Comparison of ENCODE assay signal across 21 cellular contexts in the genomic region with DNA sequence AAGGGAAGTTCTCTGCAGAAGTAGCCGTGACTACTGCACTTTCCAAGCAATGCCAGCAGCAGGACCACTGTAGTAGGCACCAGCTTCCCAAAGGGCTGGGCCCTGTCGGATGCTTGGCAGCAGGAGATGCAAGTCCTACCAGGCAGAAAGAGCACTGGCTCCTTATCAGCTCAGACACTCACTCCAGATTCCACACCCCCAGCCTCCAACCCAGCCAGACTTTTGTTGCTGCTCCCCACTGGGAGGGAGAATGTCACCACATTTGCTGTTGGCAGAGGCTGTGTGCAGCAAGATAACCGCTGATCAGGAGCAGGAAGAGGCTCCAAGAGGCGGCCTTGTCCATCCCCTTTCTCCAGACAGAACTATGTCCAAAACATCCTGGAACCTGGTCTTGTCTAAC.
DNase-seq lines count a peak whose midpoint lies in the region; ATAC-seq, FAIRE-seq and TF ChIP-seq lines count a peak whose summit lies in the region.
"Had no signal": no experiment of that assay in that cellular context is flagged by ENCODE, and none has a peak within 500 bp of the region (broad histone marks: within the 10 kb centered on the region; RNA-seq: fewer than 3 reads in every experiment).

No MANE protein-coding gene starts in this region.

- H2AFZ ChIP-seq in K562 (ENCODE audit: low read depth, low read length): peak overlapping the region; percentile 64
- H2AFZ ChIP-seq: GM23338 had no signal

- FAIRE-seq in K562 (lab: Jason Lieb, UNC): peak; percentile 95
- FAIRE-seq: A204.1, GM12891 had no signal

- no peak overlapping the region for H3K23ac ChIP-seq in mesendoderm (ENCODE audit: low read length)

- POLR2A ChIA-PET in K562 (lab: Yijun Ruan, JAX): interaction anchor here (0.6 to 0.7 kb wide), 2 partner anchors 64 to 170 kb away, joined by 3 read pairs; no protein-coding TSS in a partner anchor

- H4K20me1 ChIP-seq in K562 (replicated peaks; ENCODE audit: control insufficient read depth, insufficient read depth, low read length): no peaks in the 10 kb centered on the region
- H4K20me1 ChIP-seq: BLaER1 treated with 17β-estradiol and CSF1 and Interleukin-3, amounts not matched to agents 10 nM and 100 nM had no signal

- no peak overlapping the region for H4K5ac ChIP-seq in mesendoderm (ENCODE audit: low read length)

- TF ChIP-seq RAD21 in K562 (CRISPR knock-in tag; conservative IDR thresholded peaks at IDR 0.05 in 1 of 2, IDR thresholded peaks at IDR 0.05 in 1 of 2): peak in 1 of 2 experiments; percentile 18; a peak in 1 of 4 replicates

- CTCF ChIA-PET in K562 (lab: Yijun Ruan, JAX; ENCODE audit: low intra/inter-chr PET ratio): no interaction called here

- no peak overlapping the region for H2AK5ac ChIP-seq in mesendoderm (ENCODE audit: low read length)

- H2BK120ac ChIP-seq in mesendoderm (ENCODE audit: low read depth, low read length): no peak overlapping the region

- H3K27ac ChIP-seq in K562 (ENCODE audit: extremely low read depth, low read depth, low read length): no peak overlapping the region; the same call in 1 of the 3 replicates
- no peak overlapping the region for H3K27ac ChIP-seq in mesendoderm (ENCODE audit: low read depth, low read length)
- H3K27ac ChIP-seq: BLaER1 treated with 17β-estradiol and CSF1 and Interleukin-3, amounts not matched to agents 10 nM and 100 nM; KMS-11 had no signal

- TF ChIP-seq POLR2A in K562 (conservative IDR thresholded peaks at IDR 0.05): no peak

- no peak overlapping the region for H3K18ac ChIP-seq in mesendoderm (ENCODE audit: low read length)

- H3K56ac ChIP-seq in mesendoderm (ENCODE audit: low read length): peak overlapping the region; percentile 31

- DNase-seq in HUDEP-2 (lab: John Stamatoyannopoulos, UW; ENCODE audit: unreplicated experiment in 76 of 76): peak in 72 of 76 experiments; percentile 12 to 89 (median 63)
- peak; percentile 88 to 94 (median 89) for DNase-seq in K562 (ENCODE audit: extremely low read depth in 1 of 4, low spot score in 3 of 4)
- DNase-seq in cardiac septum (ENCODE audit: low spot score): peak; percentile 84
- DNase-seq in mesendoderm: peak; percentile 94
- DNase-seq in MG63: no peak
- DNase-seq in NCI-H2171 (lab: John Stamatoyannopoulos, UW): no peak
- DNase-seq in COLO829 (ENCODE audit: low spot score): no peak
- DNase-seq: DMS 273 treated with DMSO at 0.1 percent for 48 hours, GF-D8, NCI-H1048, NCI-H1436 treated with DMSO at 0.1 percent for 48 hours, NCI-H2081 treated with DMSO at 0.1 percent for 48 hours, NCI-H510A treated with DMSO at 0.1 percent for 48 hours, NCI-H82 had no signal

- no peaks in the 10 kb centered on the region for H3K9me3 ChIP-seq in K562 (replicated peaks; ENCODE audit: control insufficient read depth, insufficient read depth, low read depth, low read length)
- no peaks in the 10 kb centered on the region for H3K9me3 ChIP-seq in MG63
- H3K9me3 ChIP-seq: BLaER1 treated with 17β-estradiol and CSF1 and Interleukin-3, amounts not matched to agents 10 nM and 100 nM had no signal

- H3K36me3 ChIP-seq in K562 (ENCODE audit: control insufficient read depth, insufficient read depth, low read length) (no peaks in the 10 kb centered on the region), mesendoderm (ENCODE audit: control insufficient read depth, insufficient read depth, low read length) (no peaks in the 10 kb centered on the region), MG63 (no peaks in the 10 kb centered on the region)
- H3K36me3 ChIP-seq: BLaER1 treated with 17β-estradiol and CSF1 and Interleukin-3, amounts not matched to agents 10 nM and 100 nM had no signal

- no TSS peak for BruUV-seq in K562 (replicated peaks; lab: Mats Ljungman, UMichigan)

- H3K27me3 ChIP-seq in K562 (ENCODE audit: control insufficient read depth in 2 of 2, insufficient read depth in 2 of 2, low read length in 2 of 2): no peaks in the 10 kb centered on the region
- no peaks in the 10 kb centered on the region for H3K27me3 ChIP-seq in mesendoderm (ENCODE audit: insufficient read depth, low read length, poor library complexity)
- H3K27me3 ChIP-seq in MG63: no peaks in the 10 kb centered on the region
- H3K27me3 ChIP-seq: BLaER1 treated with 17β-estradiol and CSF1 and Interleukin-3, amounts not matched to agents 10 nM and 100 nM had no signal

- intact Hi-C loops in K562 (cut with micrococcal nuclease) (no loop called here), cardiac septum (cut with DNase I) (loop anchor here (2.0 kb wide), 1 partner anchor 78 kb away; no protein-coding TSS in a partner anchor)

- WGBS in K562 (ENCODE audit: insufficient coverage, low coverage, missing lambda C conversion rate): 4% methylated on average over 3 of the region's 4 CpGs
- no CpG with 5 or more reads among the region's 4 CpGs for WGBS in mesendoderm (ENCODE audit: extremely low coverage, insufficient coverage, low lambda C conversion rate)

- in situ Hi-C loops in K562 (cut with MboI): no loop called here

- no peaks in the 10 kb centered on the region for H3K79me1 ChIP-seq in mesendoderm (ENCODE audit: low read length)

- peak; percentile 88 for ATAC-seq in K562
- ATAC-seq: GM23338, HCT116, Panc1 had no signal

- peaks cover 32 to 63% of the 10 kb centered on the region in 2 experiments; a peak in 4 of 5 replicates for H3K4me1 ChIP-seq in K562 (replicated peaks in 1 of 2; ENCODE audit: control insufficient read depth in 2 of 2, insufficient read depth in 2 of 2, low read length in 2 of 2)
- peaks cover 15% of the 10 kb centered on the region for H3K4me1 ChIP-seq in mesendoderm (ENCODE audit: control insufficient read depth, low read depth, low read length)

- no peak overlapping the region for H3K4ac ChIP-seq in mesendoderm (ENCODE audit: low read depth, low read length)

- H2BK15ac ChIP-seq in mesendoderm (replicated peaks; ENCODE audit: low read depth): no peak overlapping the region

- H2BK5ac ChIP-seq in mesendoderm (ENCODE audit: low read length): peak overlapping the region; percentile 66

- TF ChIP-seq CTCF in K562 (IDR thresholded peaks at IDR 0.05 in 2 of 3, conservative IDR thresholded peaks at IDR 0.05 in 1 of 3; ENCODE audit: insufficient read depth in 2 of 3, low read depth in 1 of 3, low read length in 3 of 3): no peak

- H3K79me2 ChIP-seq in K562 (ENCODE audit: control insufficient read depth, insufficient read depth, low read length) (no peaks in the 10 kb centered on the region), mesendoderm (ENCODE audit: control insufficient read depth, insufficient read depth, low read length) (no peaks in the 10 kb centered on the region)

- H3K9me1 ChIP-seq in K562 (ENCODE audit: control insufficient read depth, insufficient read depth, low read length): no peaks in the 10 kb centered on the region

- H3K9ac ChIP-seq in K562 (ENCODE audit: insufficient read depth in 1 of 2, low read depth in 2 of 2, low read length in 2 of 2): no peak overlapping the region
- H3K9ac ChIP-seq in mesendoderm (ENCODE audit: low read length): no peak overlapping the region
- H3K9ac ChIP-seq: BLaER1 treated with 17β-estradiol and CSF1 and Interleukin-3, amounts not matched to agents 10 nM and 100 nM; KMS-11 had no signal

- TF ChIP-seq EP300 in K562 (IDR thresholded peaks at IDR 0.05; ENCODE audit: low read length): peak; percentile 85; the same call in 1 of the 2 replicates

- no peak overlapping the region for H4K8ac ChIP-seq in mesendoderm (ENCODE audit: low read depth, low read length)

- H3K4me3 ChIP-seq in K562 (no peak overlapping the region), mesendoderm (ENCODE audit: low read length) (no peak overlapping the region), MG63 (no peak overlapping the region)
- H3K4me3 ChIP-seq: BLaER1 treated with 17β-estradiol and CSF1 and Interleukin-3, amounts not matched to agents 10 nM and 100 nM; GM23338 had no signal

- peak overlapping the region; percentile 65 for H3K4me2 ChIP-seq in K562 (ENCODE audit: insufficient read depth, low read length)
- H3K4me2 ChIP-seq in mesendoderm (ENCODE audit: low read length): no peak overlapping the region
- H3K4me2 ChIP-seq: GM23338, KMS-11 had no signal

TF ChIP-seq in K562, 482 proteins besides CTCF, POLR2A, EP300 and RAD21 (continues in another document):
- TF ChIP-seq, protein P1, sequence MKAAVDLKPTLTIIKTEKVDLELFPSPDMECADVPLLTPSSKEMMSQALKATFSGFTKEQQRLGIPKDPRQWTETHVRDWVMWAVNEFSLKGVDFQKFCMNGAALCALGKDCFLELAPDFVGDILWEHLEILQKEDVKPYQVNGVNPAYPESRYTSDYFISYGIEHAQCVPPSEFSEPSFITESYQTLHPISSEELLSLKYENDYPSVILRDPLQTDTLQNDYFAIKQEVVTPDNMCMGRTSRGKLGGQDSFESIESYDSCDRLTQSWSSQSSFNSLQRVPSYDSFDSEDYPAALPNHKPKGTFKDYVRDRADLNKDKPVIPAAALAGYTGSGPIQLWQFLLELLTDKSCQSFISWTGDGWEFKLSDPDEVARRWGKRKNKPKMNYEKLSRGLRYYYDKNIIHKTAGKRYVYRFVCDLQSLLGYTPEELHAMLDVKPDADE (conservative IDR thresholded peaks at IDR 0.05; ENCODE audit: control insufficient read depth, low read depth, low read length): 0 out of 2 replicates have a peak, but pooled peaks have one; percentile 23
- TF ChIP-seq, protein P2, sequence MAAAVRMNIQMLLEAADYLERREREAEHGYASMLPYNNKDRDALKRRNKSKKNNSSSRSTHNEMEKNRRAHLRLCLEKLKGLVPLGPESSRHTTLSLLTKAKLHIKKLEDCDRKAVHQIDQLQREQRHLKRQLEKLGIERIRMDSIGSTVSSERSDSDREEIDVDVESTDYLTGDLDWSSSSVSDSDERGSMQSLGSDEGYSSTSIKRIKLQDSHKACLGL (CRISPR knock-in tag; IDR thresholded peaks at IDR 0.05; ENCODE audit: borderline replicate concordance, poor library complexity, severe bottlenecking): no peak
- TF ChIP-seq RBM25 (IDR thresholded peaks at IDR 0.05; ENCODE audit: low read depth, low read length, severe bottlenecking) (peak; percentile 52), ZNF764 (CRISPR knock-in tag; IDR thresholded peaks at IDR 0.05; ENCODE audit: low read depth) (no peak), ZNF232 (CRISPR knock-in tag; IDR thresholded peaks at IDR 0.05) (no peak), NR2F6 (CRISPR knock-in tag; IDR thresholded peaks at IDR 0.05) (no peak), SMARCA4 (IDR thresholded peaks at IDR 0.05) (peak; percentile 92), FOXJ3 (CRISPR knock-in tag; IDR thresholded peaks at IDR 0.05) (no peak), ZNF384 (IDR thresholded peaks at IDR 0.05; ENCODE audit: low read depth, low read length) (no peak)
- TF ChIP-seq, protein P3, sequence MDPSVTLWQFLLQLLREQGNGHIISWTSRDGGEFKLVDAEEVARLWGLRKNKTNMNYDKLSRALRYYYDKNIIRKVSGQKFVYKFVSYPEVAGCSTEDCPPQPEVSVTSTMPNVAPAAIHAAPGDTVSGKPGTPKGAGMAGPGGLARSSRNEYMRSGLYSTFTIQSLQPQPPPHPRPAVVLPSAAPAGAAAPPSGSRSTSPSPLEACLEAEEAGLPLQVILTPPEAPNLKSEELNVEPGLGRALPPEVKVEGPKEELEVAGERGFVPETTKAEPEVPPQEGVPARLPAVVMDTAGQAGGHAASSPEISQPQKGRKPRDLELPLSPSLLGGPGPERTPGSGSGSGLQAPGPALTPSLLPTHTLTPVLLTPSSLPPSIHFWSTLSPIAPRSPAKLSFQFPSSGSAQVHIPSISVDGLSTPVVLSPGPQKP (CRISPR knock-in tag; IDR thresholded peaks at IDR 0.05): no peak

Comparison
In these comparisons a context has a peak if more than half of its experiments do, and no peak if none do; other contexts are left out.
1. DNase-seq: peak in HUDEP-2 (72 of 76), K562 (4 of 4), cardiac septum (single experiment) and mesendoderm (single experiment); none in MG63 (single experiment), NCI-H2171 (single experiment) and COLO829 (single experiment).